Comparison of ENCODE assay signal across 30 cellular contexts in genomic region chr21:45449658-45450502, GRCh38. TPM values are rescaled to one million over a fixed set of nuclear protein-coding genes. Genes with fewer than 3 reads are reported as not detected.
DNase-seq lines count a peak whose midpoint lies in the region; ATAC-seq and TF ChIP-seq lines count a peak whose summit lies in the region.
"Had no signal": no experiment of that assay in that cellular context is flagged by ENCODE, and none has a peak within 500 bp of the region (broad histone marks: within the 10 kb centered on the region; RNA-seq: fewer than 3 reads in every experiment).

No MANE protein-coding gene starts in this region.

- H3K4me3 ChIP-seq in Caco-2 (ENCODE audit: low read depth, low read length) (no peak overlapping the region), left ventricle myocardium inferior (no peak overlapping the region), neuronal stem cell (ENCODE audit: low read length in 2 of 2) (no peak overlapping the region)
- H3K4me3 ChIP-seq: A549, ascending aorta had no signal

- no peak overlapping the region for H2AFZ ChIP-seq in neuronal stem cell (ENCODE audit: low read length)

- no peak overlapping the region for H3K14ac ChIP-seq in neuronal stem cell (ENCODE audit: low read length)

- H3K9me3 ChIP-seq in Caco-2: peaks cover 16% of the 10 kb centered on the region
- H3K9me3 ChIP-seq in left ventricle myocardium inferior (replicated peaks): peaks cover 11% of the 10 kb centered on the region
- peaks cover 5 to 14% of the 10 kb centered on the region in 2 donors for H3K9me3 ChIP-seq in neuronal stem cell (replicated peaks in 1 of 2; ENCODE audit: control insufficient read depth in 2 of 2, insufficient read depth in 1 of 2, low read depth in 1 of 2, low read length in 2 of 2)

- no peak overlapping the region for H2AK5ac ChIP-seq in neuronal stem cell (ENCODE audit: low read depth, low read length)

- DNase-seq in Caco-2: no peak
- peak; percentile 61 for DNase-seq in amniotic epithelial cell (ENCODE audit: low read depth)
- DNase-seq in left ventricle myocardium inferior: peak; percentile 7
- no peak for DNase-seq in neuronal stem cell (ENCODE audit: low spot score)
- DNase-seq in GM03348 (ENCODE audit: low spot score): no peak
- DNase-seq in kidney glomerular epithelial cell (lab: John Stamatoyannopoulos, UW): no peak
- DNase-seq: activated CD4-positive, alpha-beta memory T cell treated with anti-CD3 and anti-CD28 coated beads, Interleukin-2, amount 10 ng/mL, durations not matched to agents 7 days and 5 days; activated CD4-positive, alpha-beta T cell treated with anti-CD3 and anti-CD28 coated beads for 1 hour; activated CD8-positive, alpha-beta memory T cell treated with anti-CD3 and anti-CD28 coated beads, Interleukin-2, amount 50 U/mL, for 48 hours; AML-193; CD4-positive, alpha-beta T cell; central memory CD4-positive, alpha-beta T cell; dermis blood vessel endothelial cell; DMS 273 treated with DMSO at 0.1 percent for 48 hours; KG1; MM.1S; NCI-H1417 treated with DMSO at 0.1 percent for 48 hours; NCI-H2081; NCI-H2227 treated with DMSO at 0.1 percent for 48 hours; stimulated activated naive CD8-positive, alpha-beta T cell treated with anti-CD3 and anti-CD28 coated beads, Interleukin-15, amount 100 ng/mL, for 72 hours; T-helper 17 cell had no signal

- no peak overlapping the region for H3K4me2 ChIP-seq in neuronal stem cell (ENCODE audit: insufficient read depth, low read length, poor library complexity, severe bottlenecking)
- H3K4me2 ChIP-seq: A549 had no signal

- no peak overlapping the region for H2BK120ac ChIP-seq in neuronal stem cell (ENCODE audit: low read depth, low read length)

- peaks cover 66% of the 10 kb centered on the region for H3K36me3 Mint-ChIP-seq in Caco-2 (ENCODE audit: insufficient read depth, unreplicated experiment)

- H2BK12ac ChIP-seq in neuronal stem cell (ENCODE audit: low read length): no peak overlapping the region

- H3K36me3 ChIP-seq in Caco-2 (ENCODE audit: control insufficient read depth, insufficient read depth, low read length): no peaks in the 10 kb centered on the region
- H3K36me3 ChIP-seq in left ventricle myocardium inferior: peaks cover 7% of the 10 kb centered on the region
- peaks cover 0 to 7% of the 10 kb centered on the region in 2 donors for H3K36me3 ChIP-seq in neuronal stem cell (replicated peaks in 1 of 2; ENCODE audit: control insufficient read depth in 2 of 2, insufficient read depth in 2 of 2, low read length in 2 of 2)
- H3K36me3 ChIP-seq: ascending aorta had no signal

- no peak for ATAC-seq in HG02642 (IDR thresholded peaks at IDR 0.05; ENCODE audit: poor library complexity, unreplicated experiment)
- ATAC-seq in HG02885 (IDR thresholded peaks at IDR 0.05; ENCODE audit: poor library complexity, unreplicated experiment): no peak
- ATAC-seq: A549; activated naive CD4-positive, alpha-beta T cell treated with anti-CD3 and anti-CD28 coated beads, Interleukin-2, amount 50 U/mL, for 72 hours; activated T-helper 17 cell treated with anti-CD3 and anti-CD28 coated beads, Interleukin-2, amount 50 U/mL, for 72 hours; SK-N-SH treated with all-trans-retinoic acid at 6 μM for 48 hours; stimulated activated naive CD8-positive, alpha-beta T cell treated with anti-CD3 and anti-CD28 coated beads, Interleukin-15, amount 100 ng/mL, for 72 hours; T-helper 17 cell had no signal

- H3K27me3 ChIP-seq in Caco-2 (replicated peaks; ENCODE audit: control insufficient read depth, insufficient read depth, low read length) (no peaks in the 10 kb centered on the region), left ventricle myocardium inferior (ENCODE audit: low read depth) (no peaks in the 10 kb centered on the region), neuronal stem cell (ENCODE audit: control insufficient read depth in 3 of 3, insufficient read depth in 3 of 3, low read depth in 1 of 3, low read length in 3 of 3) (no peaks in the 10 kb centered on the region)
- H3K27me3 ChIP-seq: ascending aorta had no signal

- no peak overlapping the region for H2BK5ac ChIP-seq in neuronal stem cell (ENCODE audit: low read length)

- BruUV-seq in Caco-2 (replicated peaks; lab: Mats Ljungman, UMichigan): no TSS peak

- H3K27me3 Mint-ChIP-seq in Caco-2 (ENCODE audit: insufficient read depth, unreplicated experiment): no peaks in the 10 kb centered on the region
- H3K27me3 Mint-ChIP-seq: progenitor cell of endocrine pancreas had no signal

- no peak overlapping the region for H3K27ac ChIP-seq in left ventricle myocardium inferior (replicated peaks)
- no peak overlapping the region for H3K27ac ChIP-seq in neuronal stem cell (replicated peaks; ENCODE audit: low read length)
- H3K27ac ChIP-seq: ascending aorta had no signal

- H3K4me3 Mint-ChIP-seq in Caco-2 (ENCODE audit: unreplicated experiment): no peak overlapping the region
- H3K4me3 Mint-ChIP-seq: activated CD4-positive, alpha-beta memory T cell treated with anti-CD3 and anti-CD28 coated beads, Interleukin-2, amount 10 ng/mL, durations not matched to agents 7 days and 5 days; activated T-helper 17 cell treated with anti-CD3 and anti-CD28 coated beads, Interleukin-2, amount 50 U/mL, for 72 hours; CD4-positive, alpha-beta T cell; neural crest cell; stimulated activated naive CD8-positive, alpha-beta T cell treated with anti-CD3 and anti-CD28 coated beads, Interleukin-15, amount 100 ng/mL, for 72 hours; T-helper 17 cell had no signal

- CTCF ChIA-PET in Caco-2 (lab: Charles Lee): no interaction called here

- intact Hi-C loops in Caco-2 (cut with micrococcal nuclease; ENCODE audit: unreplicated experiment): no loop called here
- intact Hi-C loops in left ventricle myocardium inferior (cut with micrococcal nuclease): loop anchor here (5.0 kb wide), 1 partner anchor 158 kb away; no protein-coding TSS in a partner anchor

- peaks cover 9% of the 10 kb centered on the region; the same call in 1 of the 2 replicates for H3K4me1 ChIP-seq in Caco-2
- peaks cover 17% of the 10 kb centered on the region for H3K4me1 ChIP-seq in left ventricle myocardium inferior
- H3K4me1 ChIP-seq in neuronal stem cell (ENCODE audit: control insufficient read depth in 2 of 2, insufficient read depth in 1 of 2, low read depth in 1 of 2, low read length in 2 of 2): peaks cover 0 to 8% of the 10 kb centered on the region in 2 donors
- H3K4me1 ChIP-seq: A549 had no signal

- H2BK15ac ChIP-seq in neuronal stem cell (ENCODE audit: low read length): no peak overlapping the region

- H3K9me3 Mint-ChIP-seq in Caco-2 (ENCODE audit: unreplicated experiment): peaks cover 19% of the 10 kb centered on the region
- H3K9me3 Mint-ChIP-seq: activated T-helper 17 cell treated with anti-CD3 and anti-CD28 coated beads, Interleukin-2, amount 50 U/mL, for 72 hours; CD4-positive, alpha-beta T cell; stimulated activated naive CD8-positive, alpha-beta T cell treated with anti-CD3 and anti-CD28 coated beads, Interleukin-15, amount 100 ng/mL, for 72 hours had no signal

- whole genome bisulfite sequencing in neuronal stem cell (ENCODE audit: extremely low coverage in 2 of 2, insufficient read length in 2 of 2, insufficient replicate concordance in 1 of 2), 2 donors: no CpG with 5 or more reads among the region's 27 CpGs

- peak overlapping the region; percentile 64 for H3K27ac Mint-ChIP-seq in Caco-2 (ENCODE audit: unreplicated experiment)
- H3K27ac Mint-ChIP-seq: activated CD4-positive, alpha-beta memory T cell treated with anti-CD3 and anti-CD28 coated beads, Interleukin-2, amount 10 ng/mL, durations not matched to agents 7 days and 5 days; activated T-helper 17 cell treated with anti-CD3 and anti-CD28 coated beads, Interleukin-2, amount 50 U/mL, for 72 hours; CD4-positive, alpha-beta T cell; progenitor cell of endocrine pancreas; stimulated activated naive CD8-positive, alpha-beta T cell treated with anti-CD3 and anti-CD28 coated beads, Interleukin-15, amount 100 ng/mL, for 72 hours; T-helper 17 cell had no signal

- H3K9ac ChIP-seq in neuronal stem cell (ENCODE audit: low read depth, low read length, poor library complexity): no peak overlapping the region

- POLR2A ChIA-PET in Caco-2 (lab: Charles Lee): no interaction called here

- no peak overlapping the region for H3K23ac ChIP-seq in neuronal stem cell (ENCODE audit: low read depth, low read length, poor library complexity)

- no peak overlapping the region for H4K8ac ChIP-seq in neuronal stem cell (ENCODE audit: low read depth, low read length)

- no peak overlapping the region for H3K4ac ChIP-seq in neuronal stem cell (ENCODE audit: low read length)

- TF ChIP-seq CTCF in Caco-2 (IDR thresholded peaks at IDR 0.05; ENCODE audit: insufficient read depth in 1 of 2, low read depth in 1 of 2, low read length in 1 of 2, severe bottlenecking in 1 of 2, unreplicated experiment in 1 of 2) (no peak), left ventricle myocardium inferior (IDR thresholded peaks at IDR 0.05; ENCODE audit: borderline replicate concordance) (no peak)

- no peak overlapping the region for H4K91ac ChIP-seq in neuronal stem cell (ENCODE audit: low read depth, low read length, poor library complexity)

- H3K4me1 Mint-ChIP-seq in Caco-2 (ENCODE audit: low read depth, unreplicated experiment): no peaks in the 10 kb centered on the region
- H3K4me1 Mint-ChIP-seq: activated CD4-positive, alpha-beta memory T cell treated with anti-CD3 and anti-CD28 coated beads, Interleukin-2, amount 10 ng/mL, durations not matched to agents 7 days and 5 days had no signal

- H3K18ac ChIP-seq in neuronal stem cell (ENCODE audit: low read length): peak overlapping the region; percentile 21

- peaks cover 10% of the 10 kb centered on the region for H3K79me1 ChIP-seq in neuronal stem cell (ENCODE audit: low read depth, low read length)

RNA-seq across cellular contexts. Expression of gene COL18A1, which starts 44.9 kb away (rescaled TPM):
- total RNA-seq in Caco-2 (2022): 160 and 170 TPM in 2 replicates
- 66.5 TPM for total RNA-seq in left ventricle myocardium inferior
- 42.5 TPM for polyA plus RNA-seq in neuronal stem cell (2013, experiment 1 of 2)
- 42.1 TPM for polyA plus RNA-seq in neuronal stem cell (2013, experiment 2 of 2)

Comparison
In these comparisons a context has a peak if more than half of its experiments do, and no peak if none do; other contexts are left out.
1. DNase-seq: peak in amniotic epithelial cell (single experiment) and left ventricle myocardium inferior (single experiment); none in Caco-2 (0 of 2), neuronal stem cell (single experiment), GM03348 (single experiment) and kidney glomerular epithelial cell (single experiment).